8 cellular contexts compared by ENCODE assay signal in the genomic region with DNA sequence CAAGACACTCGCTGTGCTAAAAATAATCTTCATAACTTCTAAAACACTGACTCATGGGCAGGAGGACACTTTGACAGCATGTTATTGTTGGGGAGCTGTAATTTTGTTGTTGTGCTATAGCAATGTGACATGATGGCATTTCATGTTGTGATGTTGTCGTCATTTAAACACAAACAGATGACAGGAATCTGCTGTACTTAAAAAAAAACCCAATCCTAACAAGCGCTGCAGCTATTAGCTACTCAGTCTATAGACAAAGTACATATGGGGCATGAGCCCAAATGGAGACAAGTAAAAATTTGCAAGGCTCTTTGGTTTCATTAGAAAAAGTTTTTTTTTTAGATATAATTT. TPM values are rescaled to one million over a fixed set of nuclear protein-coding genes. Genes with fewer than 3 reads are reported as not detected.
DNase-seq lines count a peak whose midpoint lies in the region; ATAC-seq and TF ChIP-seq lines count a peak whose summit lies in the region.

No MANE protein-coding gene starts in this region.

- H3K27me3 Mint-ChIP-seq in endothelial cell (ENCODE audit: unreplicated experiment) = peaks cover 10% of the 10 kb centered on the region
- H3K27me3 Mint-ChIP-seq in progenitor cell of endocrine pancreas = no peaks in the 10 kb centered on the region

- H3K4me3 ChIP-seq in OCI-LY7 (ENCODE audit: low read depth, low read length, poor library complexity, severe bottlenecking) = peak overlapping the region; percentile 80

- TF ChIP-seq CTCF in OCI-LY7 (conservative IDR thresholded peaks at IDR 0.05; ENCODE audit: low read length) (no peak), endothelial cell (IDR thresholded peaks at IDR 0.05; ENCODE audit: unreplicated experiment) (no peak), progenitor cell of endocrine pancreas (IDR thresholded peaks at IDR 0.05; ENCODE audit: unreplicated experiment) (no peak)

- peaks cover 18% of the 10 kb centered on the region for H3K36me3 ChIP-seq in OCI-LY7 (ENCODE audit: insufficient read depth, low read length)

- H3K27ac ChIP-seq in OCI-LY7 (ENCODE audit: low read depth, low read length, poor library complexity, severe bottlenecking) = peak overlapping the region; percentile 99

- ATAC-seq in HG03460 (IDR thresholded peaks at IDR 0.05; ENCODE audit: unreplicated experiment) = no peak

- peak; percentile 13 for DNase-seq in GM03348 (ENCODE audit: low spot score)
- peak; percentile 45 for DNase-seq in OCI-LY7 (ENCODE audit: low spot score)
- no peak for DNase-seq in endothelial cell (ENCODE audit: low spot score)
- no peak for DNase-seq in progenitor cell of endocrine pancreas (ENCODE audit: low spot score, unreplicated experiment)
- no peak for DNase-seq in NCI-H510A (lab: John Stamatoyannopoulos, UW)
- no peak for DNase-seq in mesenteric fat pad (ENCODE audit: low spot score)
- no peak for DNase-seq in NCI-H187 (lab: John Stamatoyannopoulos, UW)

- H3K4me1 ChIP-seq in OCI-LY7 (ENCODE audit: insufficient read depth, low read length, poor library complexity, severe bottlenecking) = peaks cover 72% of the 10 kb centered on the region

- POLR2A ChIA-PET in OCI-LY7 (lab: Charles Lee) = interaction anchor here (0.5 to 8.2 kb wide), 13 partner anchors 9 to 1978 kb away, joined by 3 to 76 read pairs (median 4); no protein-coding TSS in a partner anchor

- peak overlapping the region; percentile 5; the same call in 1 of the 2 replicates for H2AFZ ChIP-seq in OCI-LY7 (ENCODE audit: low read length)

- TSS peak; percentile 75 for BruUV-seq in OCI-LY7 (replicated peaks; lab: Mats Ljungman, UMichigan)

- peaks cover 47% of the 10 kb centered on the region for H3K79me2 ChIP-seq in OCI-LY7 (ENCODE audit: insufficient read depth, low read depth, low read length)

- H3K4me3 Mint-ChIP-seq in endothelial cell (ENCODE audit: unreplicated experiment) = peak overlapping the region; percentile 81
- H3K4me3 Mint-ChIP-seq in progenitor cell of endocrine pancreas (ENCODE audit: low read depth) = peak overlapping the region; percentile 99

- H3K4me2 ChIP-seq in OCI-LY7 (ENCODE audit: low read length) = peak overlapping the region; percentile 92

- no peaks in the 10 kb centered on the region for H3K9me3 Mint-ChIP-seq in endothelial cell (ENCODE audit: unreplicated experiment)
- H3K9me3 Mint-ChIP-seq in progenitor cell of endocrine pancreas (ENCODE audit: low read depth) = no peaks in the 10 kb centered on the region

- H3K36me3 Mint-ChIP-seq in endothelial cell (ENCODE audit: low read depth, unreplicated experiment) (no peaks in the 10 kb centered on the region), progenitor cell of endocrine pancreas (ENCODE audit: insufficient read depth) (peaks cover 5% of the 10 kb centered on the region)

- no peaks in the 10 kb centered on the region for H4K20me1 ChIP-seq in OCI-LY7 (ENCODE audit: insufficient read depth, low read length)

- peak overlapping the region; percentile 82 for H3K27ac Mint-ChIP-seq in endothelial cell (ENCODE audit: unreplicated experiment)
- H3K27ac Mint-ChIP-seq in progenitor cell of endocrine pancreas = peak overlapping the region; percentile 95

- H3K4me1 Mint-ChIP-seq in endothelial cell (ENCODE audit: unreplicated experiment) (peaks cover 5% of the 10 kb centered on the region), progenitor cell of endocrine pancreas (ENCODE audit: low read depth) (peaks cover 25% of the 10 kb centered on the region)

- intact Hi-C loops in OCI-LY7 (cut with micrococcal nuclease; ENCODE audit: unreplicated experiment) = loop anchor here (2.0 to 5.0 kb wide), 2 partner anchors 213 to 457 kb away; no protein-coding TSS in a partner anchor

- H3K9me3 ChIP-seq in OCI-LY7 (ENCODE audit: low read length) = no peaks in the 10 kb centered on the region

- H3K9me2 ChIP-seq in OCI-LY7 (ENCODE audit: insufficient read depth, low read length) = no peaks in the 10 kb centered on the region

- CTCF ChIA-PET in OCI-LY7 (lab: Charles Lee; ENCODE audit: unreplicated experiment) = no interaction called here

RNA-seq across cellular contexts. Expression of a gene that starts 0.8 kb away (rescaled TPM):
- total RNA-seq in OCI-LY7 (2014; rRNA removed; shearing (Covaris generic)) = 28.5 and 34.1 TPM in 2 replicates
- 96.8 and 103 TPM in 2 replicates for total RNA-seq in OCI-LY7 (2022)
- total RNA-seq in endothelial cell (ENCODE audit: unreplicated experiment) = 24.6 TPM
- total RNA-seq in progenitor cell of endocrine pancreas = 56.9 and 61.8 TPM in 2 replicates
- total RNA-seq in mesenteric fat pad = 61.5 TPM

Comparison
In these comparisons a context has a peak if more than half of its experiments do, and no peak if none do; other contexts are left out.
1. DNase-seq: peak in GM03348 (single experiment) and OCI-LY7 (single experiment); none in endothelial cell (single experiment), progenitor cell of endocrine pancreas (single experiment), NCI-H510A (single experiment), mesenteric fat pad (single experiment) and NCI-H187 (0 of 2).